In the genomic region with DNA sequence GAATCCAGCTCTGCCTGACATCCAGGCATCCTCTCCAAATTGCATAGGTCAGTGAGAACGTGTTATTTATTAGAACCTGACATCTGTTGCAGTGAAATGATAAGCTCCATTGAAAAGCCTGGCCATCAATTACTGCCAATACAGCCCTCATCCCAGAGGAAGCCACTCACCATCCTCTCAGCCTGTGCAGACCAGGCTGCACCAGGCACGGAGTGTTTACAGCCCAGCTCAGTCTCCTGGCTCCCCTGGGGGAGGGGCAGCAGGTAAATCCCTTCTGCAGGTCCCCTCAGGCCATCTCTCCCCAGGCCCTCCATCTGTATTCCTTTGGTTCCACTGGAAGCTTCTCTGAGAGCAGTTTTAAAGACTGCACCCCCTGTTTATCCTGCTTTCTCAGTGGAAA, we compare ENCODE assay signal across 1 cellular context.
TF ChIP-seq lines count a peak whose summit lies in the region.

No MANE protein-coding gene starts in this region.

TF ChIP-seq in GM23338, 12 proteins besides CTCF, POLR2A, EP300 and RAD21 (continued from another document):
- TF ChIP-seq ETS1 (IDR thresholded peaks at IDR 0.05) (no peak), REST (IDR thresholded peaks at IDR 0.05; ENCODE audit: unreplicated experiment) (no peak), EZH2 (IDR thresholded peaks at IDR 0.05; ENCODE audit: low read depth, unreplicated experiment) (no peak), STAT1 (IDR thresholded peaks at IDR 0.05; ENCODE audit: unreplicated experiment) (no peak)
